ENCODE assay signal across 2 cellular contexts in genomic region chr10:7312179-7312857, GRCh38.
TF ChIP-seq lines count a peak whose summit lies in the region.

No MANE protein-coding gene starts in this region.

TF ChIP-seq in SK-N-SH, 30 proteins besides CTCF, POLR2A, EP300 and RAD21 (continued from another document):
- no peak for TF ChIP-seq SMC3 (IDR thresholded peaks at IDR 0.05; ENCODE audit: low read depth, low read length)
- no peak for TF ChIP-seq JUND (IDR thresholded peaks at IDR 0.05)
- TF ChIP-seq RFX5 (IDR thresholded peaks at IDR 0.05; ENCODE audit: low read length): no peak
- no peak for TF ChIP-seq YY1 (IDR thresholded peaks at IDR 0.05; ENCODE audit: low read depth)
- TF ChIP-seq USF2 (IDR thresholded peaks at IDR 0.05; ENCODE audit: borderline replicate concordance, low read depth, low read length): no peak
- TF ChIP-seq NRF1 (IDR thresholded peaks at IDR 0.05; ENCODE audit: low read depth, low read length): no peak
- TF ChIP-seq REST (IDR thresholded peaks at IDR 0.05; ENCODE audit: low read depth, low read length): no peak
- no peak for TF ChIP-seq EZH2phosphoT487 (IDR thresholded peaks at IDR 0.05; ENCODE audit: borderline replicate concordance, low read depth)
- no peak for TF ChIP-seq ZBTB33 (IDR thresholded peaks at IDR 0.05; ENCODE audit: borderline replicate concordance, low read depth)

TF ChIP-seq in SK-N-SH treated with all-trans-retinoic acid at 6 μM for 48 hours, 23 proteins besides CTCF, POLR2A, EP300 and RAD21 (continued from another document):
- TF ChIP-seq TSHZ2 (CRISPR knock-in tag; IDR thresholded peaks at IDR 0.05): no peak
- TF ChIP-seq BACH2 (CRISPR knock-in tag; IDR thresholded peaks at IDR 0.05; ENCODE audit: borderline replicate concordance): no peak
- no peak for TF ChIP-seq POU6F1 (CRISPR knock-in tag; IDR thresholded peaks at IDR 0.05; ENCODE audit: borderline replicate concordance, low read depth)
- no peak for TF ChIP-seq ISL1 (CRISPR knock-in tag; IDR thresholded peaks at IDR 0.05)
- TF ChIP-seq PPARA (CRISPR knock-in tag; IDR thresholded peaks at IDR 0.05; ENCODE audit: borderline replicate concordance): no peak
- no peak for TF ChIP-seq GLIS3 (CRISPR knock-in tag; IDR thresholded peaks at IDR 0.05)
- TF ChIP-seq TCF4 (CRISPR knock-in tag; IDR thresholded peaks at IDR 0.05; ENCODE audit: borderline replicate concordance): no peak
